Comparison of ENCODE assay signal across 2 cellular contexts in genomic region chr4:30920043-30920442, GRCh38.
TF ChIP-seq lines count a peak whose summit lies in the region.

No MANE protein-coding gene starts in this region.

TF ChIP-seq in HCT116, 20 proteins besides CTCF, POLR2A, EP300 and RAD21:
- TF ChIP-seq EZH2phosphoT487 (IDR thresholded peaks at IDR 0.05; ENCODE audit: borderline replicate concordance) (no peak), ELF1 (IDR thresholded peaks at IDR 0.05; ENCODE audit: borderline replicate concordance, low read depth) (no peak), ZNF274 (IDR thresholded peaks at IDR 0.05; ENCODE audit: low read depth, low read length) (no peak), CBX3 (IDR thresholded peaks at IDR 0.05; ENCODE audit: low read depth) (peak; percentile 18; the same call in 1 of the 2 replicates), ATF3 (IDR thresholded peaks at IDR 0.05) (no peak), POLR2AphosphoS5 (IDR thresholded peaks at IDR 0.05; ENCODE audit: low read depth, low read length) (peak; percentile 43; the same call in 1 of the 2 replicates), EZH2 (IDR thresholded peaks at IDR 0.05) (no peak), ZFX (IDR thresholded peaks at IDR 0.05) (no peak), JUND (IDR thresholded peaks at IDR 0.05) (peak; percentile 43; the same call in 1 of the 2 replicates), YY1 (IDR thresholded peaks at IDR 0.05; ENCODE audit: extremely low read depth, insufficient replicate concordance, low read depth, low read length) (no peak), CEBPB (IDR thresholded peaks at IDR 0.05; ENCODE audit: low read depth) (no peak), SRF (IDR thresholded peaks at IDR 0.05; ENCODE audit: low read depth) (no peak), TCF7L2 (IDR thresholded peaks at IDR 0.05; ENCODE audit: borderline replicate concordance, extremely low read depth, insufficient read depth, insufficient read length) (no peak), REST (IDR thresholded peaks at IDR 0.05; ENCODE audit: low read depth) (no peak), SIN3A (IDR thresholded peaks at IDR 0.05; ENCODE audit: low read depth) (no peak; the same call in 1 of the 2 replicates), SP1 (IDR thresholded peaks at IDR 0.05; ENCODE audit: low read depth) (0 out of 2 replicates have a peak, but pooled peaks have one; percentile 33), FOSL1 (IDR thresholded peaks at IDR 0.05; ENCODE audit: low read depth) (peak; percentile 48; the same call in 1 of the 2 replicates), EGR1 (IDR thresholded peaks at IDR 0.05; ENCODE audit: low read depth) (no peak)
- TF ChIP-seq, protein P1, sequence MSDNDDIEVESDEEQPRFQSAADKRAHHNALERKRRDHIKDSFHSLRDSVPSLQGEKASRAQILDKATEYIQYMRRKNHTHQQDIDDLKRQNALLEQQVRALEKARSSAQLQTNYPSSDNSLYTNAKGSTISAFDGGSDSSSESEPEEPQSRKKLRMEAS (IDR thresholded peaks at IDR 0.05): no peak

TF ChIP-seq in H1, 55 proteins besides CTCF, POLR2A, EP300 and RAD21:
- no peak for TF ChIP-seq TAF1 (IDR thresholded peaks at IDR 0.05; ENCODE audit: low read depth, low read length)
- TF ChIP-seq JUND (IDR thresholded peaks at IDR 0.05; ENCODE audit: low read length): peak; percentile 53; the same call in 1 of the 2 replicates
TF ChIP-seq in H1: peak in this region for 1.
